In the genomic region with DNA sequence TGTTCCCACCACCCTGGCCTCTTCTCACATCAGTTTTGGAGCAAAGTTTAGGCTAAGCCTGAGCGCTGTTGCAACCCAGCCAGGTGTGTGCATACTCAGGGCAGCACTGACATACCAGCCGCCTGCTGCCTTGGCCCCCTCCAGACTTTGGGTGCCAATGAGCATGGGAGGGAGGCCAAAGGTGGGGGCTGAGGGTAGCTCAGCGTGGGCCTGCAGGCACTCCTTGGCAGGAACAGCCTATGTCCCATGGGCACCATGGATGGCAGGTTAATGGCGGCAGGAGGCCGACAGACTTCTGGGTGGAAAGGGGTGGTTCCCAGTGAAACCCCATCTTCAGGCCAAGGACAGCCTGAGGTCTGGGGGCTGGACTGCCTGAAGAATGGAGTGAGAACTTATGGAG, we compare ENCODE assay signal across 33 cellular contexts.
"Had no signal": no experiment of that assay in that cellular context is flagged by ENCODE, and none has a peak within 500 bp of the region (broad histone marks: within the 10 kb centered on the region; RNA-seq: fewer than 3 reads in every experiment).

No MANE protein-coding gene starts in this region.

- H3K27me3 Mint-ChIP-seq: activated B cell treated with CpG ODN at 0.5 μM for 24 hours; activated CD8-positive, alpha-beta memory T cell treated with anti-CD3 and anti-CD28 coated beads, Interleukin-2, amount 10 ng/mL, durations not matched to agents 7 days and 5 days; activated CD8-positive, alpha-beta T cell treated with anti-CD3 and anti-CD28 coated beads for 36 hours; activated naive CD4-positive, alpha-beta T cell treated with anti-CD3 and anti-CD28 coated beads, Interleukin-2, amount 10 ng/mL, durations not matched to agents 7 days and 5 days; activated naive CD8-positive, alpha-beta T cell treated with anti-CD3 and anti-CD28 coated beads, Interleukin-2, amount 10 ng/mL, durations not matched to agents 7 days and 5 days; central memory CD8-positive, alpha-beta T cell; dendritic cell treated with granulocyte-macrophage colony-stimulating factor and Interleukin-4, amounts not matched to agents 40 ng/mL and 50 ng/mL, for 4 days; T-helper 17 cell had no signal

- H3K4me3 Mint-ChIP-seq: activated B cell treated with CpG ODN at 0.5 μM for 24 hours; activated CD8-positive, alpha-beta memory T cell treated with anti-CD3 and anti-CD28 coated beads, Interleukin-2, amount 10 ng/mL, durations not matched to agents 7 days and 5 days; activated CD8-positive, alpha-beta T cell treated with anti-CD3 and anti-CD28 coated beads for 36 hours; activated naive CD4-positive, alpha-beta T cell treated with anti-CD3 and anti-CD28 coated beads, Interleukin-2, amount 10 ng/mL, durations not matched to agents 7 days and 5 days; activated naive CD8-positive, alpha-beta T cell treated with anti-CD3 and anti-CD28 coated beads, Interleukin-2, amount 10 ng/mL, durations not matched to agents 7 days and 5 days; activated T-helper 1 cell treated with anti-CD3 and anti-CD28 coated beads, Interleukin-12 subunit alpha, Interleukin-12 subunit beta, Interleukin-2, Interleukin-4 antibody, amounts not matched to agents 30 ng/mL and 10 ng/mL and 1 ng/mL, durations not matched to agents 14 hours and 24 hours and 36 hours; central memory CD8-positive, alpha-beta T cell; dendritic cell treated with granulocyte-macrophage colony-stimulating factor and Interleukin-4, amounts not matched to agents 40 ng/mL and 50 ng/mL, for 4 days; T-helper 17 cell; T-helper 2 cell treated with Interferon-gamma antibody and Interleukin-4, amounts not matched to agents 5 μg/mL and 100 μg/mL, for 36 hours had no signal

- H3K27ac Mint-ChIP-seq: activated B cell treated with CpG ODN at 0.5 μM for 24 hours; activated CD8-positive, alpha-beta memory T cell treated with anti-CD3 and anti-CD28 coated beads, Interleukin-2, amount 10 ng/mL, durations not matched to agents 7 days and 5 days; activated CD8-positive, alpha-beta T cell treated with anti-CD3 and anti-CD28 coated beads for 36 hours; activated naive CD4-positive, alpha-beta T cell treated with anti-CD3 and anti-CD28 coated beads, Interleukin-2, amount 10 ng/mL, durations not matched to agents 7 days and 5 days; activated naive CD4-positive, alpha-beta T cell treated with anti-CD3 and anti-CD28 coated beads, Interleukin-2, amount 50 U/mL, for 72 hours; activated naive CD8-positive, alpha-beta T cell treated with anti-CD3 and anti-CD28 coated beads, Interleukin-2, amount 10 ng/mL, durations not matched to agents 7 days and 5 days; activated T-helper 1 cell treated with anti-CD3 and anti-CD28 coated beads, Interleukin-12 subunit alpha, Interleukin-12 subunit beta, Interleukin-2, Interleukin-4 antibody, amounts not matched to agents 30 ng/mL and 10 ng/mL and 1 ng/mL, durations not matched to agents 14 hours and 24 hours and 36 hours; activated T-helper 2 cell treated with anti-CD3 and anti-CD28 coated beads, Interferon-gamma antibody, Interleukin-2, Interleukin-4, amounts not matched to agents 10 μg/mL and 5 μg/mL and 100 μg/mL, durations not matched to agents 14 hours and 24 hours and 36 hours; dendritic cell treated with granulocyte-macrophage colony-stimulating factor and Interleukin-4, amounts not matched to agents 40 ng/mL and 50 ng/mL, for 4 days; T-helper 17 cell; T-helper 2 cell treated with Interferon-gamma antibody and Interleukin-4, amounts not matched to agents 5 μg/mL and 100 μg/mL, for 36 hours had no signal

- H3K4me1 ChIP-seq: esophagus squamous epithelium had no signal

- DNase-seq: activated B cell treated with CpG ODN at 0.5 μM for 24 hours; activated CD4-positive, alpha-beta T cell treated with anti-CD3 and anti-CD28 coated beads for 48 hours; activated CD4-positive, alpha-beta T cell treated with anti-CD3 and anti-CD28 coated beads, Interleukin-2, amount 50 U/mL, for 1 hour; activated CD4-positive, alpha-beta T cell treated with anti-CD3 and anti-CD28 coated beads, Interleukin-2, amount 50 U/mL, for 48 hours; activated CD8-positive, alpha-beta memory T cell treated with anti-CD3 and anti-CD28 coated beads, Interleukin-2, amount 10 ng/mL, durations not matched to agents 7 days and 5 days; activated CD8-positive, alpha-beta memory T cell treated with anti-CD3 and anti-CD28 coated beads, Interleukin-2, amount 50 U/mL, for 4 hours; activated CD8-positive, alpha-beta T cell treated with anti-CD3 and anti-CD28 coated beads for 36 hours; activated effector memory CD4-positive, alpha-beta T cell treated with anti-CD3 and anti-CD28 coated beads, Interleukin-2, amount 50 U/mL, for 16 hours; activated naive CD4-positive, alpha-beta T cell treated with anti-CD3 and anti-CD28 coated beads, Interleukin-2, amount 10 ng/mL, durations not matched to agents 7 days and 5 days; activated naive CD8-positive, alpha-beta T cell treated with anti-CD3 and anti-CD28 coated beads, Interleukin-2, amount 10 ng/mL, durations not matched to agents 7 days and 5 days; activated T-cell treated with anti-CD3 and anti-CD28 coated beads, Interleukin-2, amount 50 U/mL, for 1 hour; activated T-cell treated with anti-CD3 and anti-CD28 coated beads, Interleukin-2, amount 50 U/mL, for 48 hours; brain microvascular endothelial cell; esophagus squamous epithelium; foreskin melanocyte; T-helper 1 cell; T-helper 17 cell; T1000; WERI-Rb-1 had no signal

- ATAC-seq: activated CD4-positive, CD25-positive, alpha-beta regulatory T cell treated with anti-CD3 and anti-CD28 coated beads, Interleukin-2, amount 50 U/mL, for 24 hours; activated CD8-positive, alpha-beta memory T cell treated with anti-CD3 and anti-CD28 coated beads, Interleukin-2, amount 10 ng/mL, durations not matched to agents 7 days and 5 days; activated CD8-positive, alpha-beta T cell treated with anti-CD3 and anti-CD28 coated beads for 36 hours; activated naive CD4-positive, alpha-beta T cell treated with anti-CD3 and anti-CD28 coated beads, Interleukin-2, amount 50 U/mL, for 72 hours; T-helper 17 cell had no signal

- H3K27ac ChIP-seq: brain microvascular endothelial cell, coronary artery, dorsolateral prefrontal cortex, epithelial cell of prostate, esophagus squamous epithelium, WERI-Rb-1 had no signal

- H3K4me1 Mint-ChIP-seq: activated B cell treated with CpG ODN at 0.5 μM for 24 hours; activated CD8-positive, alpha-beta memory T cell treated with anti-CD3 and anti-CD28 coated beads, Interleukin-2, amount 10 ng/mL, durations not matched to agents 7 days and 5 days; activated naive CD4-positive, alpha-beta T cell treated with anti-CD3 and anti-CD28 coated beads, Interleukin-2, amount 10 ng/mL, durations not matched to agents 7 days and 5 days; activated naive CD8-positive, alpha-beta T cell treated with anti-CD3 and anti-CD28 coated beads, Interleukin-2, amount 10 ng/mL, durations not matched to agents 7 days and 5 days; central memory CD8-positive, alpha-beta T cell; T-helper 17 cell had no signal

- FAIRE-seq: astrocyte, bronchial epithelial cell, endometrium, endothelial cell of umbilical vein had no signal

- H3K4me3 ChIP-seq: coronary artery, dorsolateral prefrontal cortex, esophagus squamous epithelium had no signal

- H3K36me3 ChIP-seq: brain microvascular endothelial cell, esophagus squamous epithelium, WERI-Rb-1 had no signal

- H3K9me3 Mint-ChIP-seq: activated B cell treated with CpG ODN at 0.5 μM for 24 hours; activated CD8-positive, alpha-beta T cell treated with anti-CD3 and anti-CD28 coated beads for 36 hours; activated naive CD4-positive, alpha-beta T cell treated with anti-CD3 and anti-CD28 coated beads, Interleukin-2, amount 10 ng/mL, durations not matched to agents 7 days and 5 days; dendritic cell treated with granulocyte-macrophage colony-stimulating factor and Interleukin-4, amounts not matched to agents 40 ng/mL and 50 ng/mL, for 4 days had no signal

- H3K36me3 Mint-ChIP-seq: activated CD8-positive, alpha-beta memory T cell treated with anti-CD3 and anti-CD28 coated beads, Interleukin-2, amount 10 ng/mL, durations not matched to agents 7 days and 5 days; activated naive CD4-positive, alpha-beta T cell treated with anti-CD3 and anti-CD28 coated beads, Interleukin-2, amount 10 ng/mL, durations not matched to agents 7 days and 5 days; activated naive CD4-positive, alpha-beta T cell treated with anti-CD3 and anti-CD28 coated beads, Interleukin-2, amount 50 U/mL, for 72 hours; activated naive CD8-positive, alpha-beta T cell treated with anti-CD3 and anti-CD28 coated beads, Interleukin-2, amount 10 ng/mL, durations not matched to agents 7 days and 5 days had no signal

- H3K9me3 ChIP-seq: esophagus squamous epithelium had no signal
